ENCODE assay signal across 8 cellular contexts in the genomic region with DNA sequence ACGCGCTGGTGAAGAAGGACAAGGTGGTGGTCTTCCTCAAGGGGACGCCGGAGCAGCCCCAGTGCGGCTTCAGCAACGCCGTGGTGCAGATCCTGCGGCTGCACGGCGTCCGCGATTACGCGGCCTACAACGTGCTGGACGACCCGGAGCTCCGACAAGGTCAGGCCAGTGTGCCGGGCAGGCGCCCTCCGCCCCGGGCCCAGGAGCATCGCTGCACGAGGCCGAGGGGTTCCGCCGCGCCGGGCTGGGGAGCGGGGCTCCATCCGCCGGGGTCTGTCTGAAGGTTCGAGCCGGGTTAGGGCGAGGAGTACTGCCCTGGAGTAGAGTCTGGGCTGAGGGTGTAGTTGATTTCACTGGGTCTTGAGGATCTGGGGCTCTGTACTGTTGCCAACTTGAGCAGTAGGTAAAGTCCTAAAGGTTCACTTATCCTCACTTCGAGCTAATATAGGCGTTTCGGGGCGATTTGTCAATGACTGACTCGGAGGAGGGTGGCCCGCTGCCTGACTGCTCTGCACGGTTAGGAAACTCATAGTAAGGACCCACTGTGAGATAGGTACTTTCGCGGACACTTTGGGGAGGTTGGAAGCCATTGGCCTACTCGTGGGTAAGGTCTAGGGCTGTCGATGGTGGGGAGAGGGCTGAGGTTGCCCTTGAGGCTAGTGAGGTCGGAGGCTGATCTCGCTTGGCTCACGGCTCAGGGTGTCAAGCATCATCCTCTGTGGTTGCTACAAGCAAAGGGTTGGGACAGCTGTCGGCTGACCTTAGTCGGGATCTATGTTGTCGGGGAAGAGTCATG. TPM values are rescaled to one million over a fixed set of nuclear protein-coding genes. Genes with fewer than 3 reads are reported as not detected.
DNase-seq lines count a peak whose midpoint lies in the region; ATAC-seq, FAIRE-seq and TF ChIP-seq lines count a peak whose summit lies in the region.

No MANE protein-coding gene starts in this region.

- TF ChIP-seq CTCF in 22Rv1 (IDR thresholded peaks at IDR 0.05) (no peak), body of pancreas (IDR thresholded peaks at IDR 0.05) (no peak), upper lobe of right lung (IDR thresholded peaks at IDR 0.05) (no peak)

- H3K27me3 ChIP-seq in HUES64 (ENCODE audit: insufficient read depth, low read length), result no peaks in the 10 kb centered on the region; the same call in 1 of the 2 replicates
- H3K27me3 ChIP-seq in body of pancreas, result no peaks in the 10 kb centered on the region
- no peaks in the 10 kb centered on the region for H3K27me3 ChIP-seq in upper lobe of right lung

- no peak for DNase-seq in GM12891 (ENCODE audit: insufficient read length, low spot score)
- peak in 3 of 4 donors; percentile 31 to 44 (median 37) for DNase-seq in body of pancreas
- no peak for DNase-seq in memory B cell (ENCODE audit: low spot score in 2 of 2)
- DNase-seq in upper lobe of right lung, result peak; percentile 73
- no peak for DNase-seq in T-helper 9 cell

- 3% methylated on average over 52 of the region's 52 CpGs for WGBS in HUES64
- WGBS in body of pancreas, 2 donors, result 1 to 2% methylated on average over 13 to 52 of the region's 52 CpGs

- intact Hi-C loops in body of pancreas (cut with DNase I), result no loop called here
- intact Hi-C loops in upper lobe of right lung (cut with DNase I), result no loop called here

- no peaks in the 10 kb centered on the region for H3K27me3 Mint-ChIP-seq in memory B cell

- H3K9me3 Mint-ChIP-seq in memory B cell, result no peaks in the 10 kb centered on the region

- H3K4me3 ChIP-seq in HUES64 (ENCODE audit: low read length) (peak overlapping the region; percentile 94), body of pancreas (peak overlapping the region; percentile 67 to 74), upper lobe of right lung (peak overlapping the region; percentile 81)

- ATAC-seq in body of pancreas, result peak; percentile 7
- ATAC-seq in memory B cell (ENCODE audit: low read depth), result no peak
- ATAC-seq in upper lobe of right lung, result no peak
- no peak for ATAC-seq in HG02938 (IDR thresholded peaks at IDR 0.05; ENCODE audit: unreplicated experiment)

- H3K4me3 Mint-ChIP-seq in memory B cell, result peak overlapping the region; percentile 85

- H3K9ac ChIP-seq in HUES64 (ENCODE audit: low read depth, low read length), result peak overlapping the region; percentile 87

- peaks cover 3% of the 10 kb centered on the region for H3K36me3 Mint-ChIP-seq in memory B cell

- H3K27ac ChIP-seq in 22Rv1 (peak overlapping the region; percentile 92), HUES64 (ENCODE audit: low read depth, low read length) (no peak overlapping the region), body of pancreas (peak overlapping the region; percentile 72 to 87 (median 83)), upper lobe of right lung (peak overlapping the region; percentile 62)

- H3K9me3 ChIP-seq in HUES64 (ENCODE audit: insufficient read depth, low read depth, low read length) (no peaks in the 10 kb centered on the region), body of pancreas (no peaks in the 10 kb centered on the region), upper lobe of right lung (no peaks in the 10 kb centered on the region)

- FAIRE-seq in GM12891 (lab: Jason Lieb, UNC), result peak; percentile 57

- H3K27ac Mint-ChIP-seq in memory B cell, result peak overlapping the region; percentile 89

- H3K36me3 ChIP-seq in HUES64 (ENCODE audit: insufficient read depth, low read length) (peaks cover 29% of the 10 kb centered on the region), body of pancreas (replicated peaks in 1 of 2; ENCODE audit: insufficient read depth in 1 of 2, low read depth in 2 of 2) (no peaks in the 10 kb centered on the region), upper lobe of right lung (no peaks in the 10 kb centered on the region)

- peaks cover 39% of the 10 kb centered on the region for H3K4me1 Mint-ChIP-seq in memory B cell

- H3K4me1 ChIP-seq in HUES64 (ENCODE audit: insufficient read depth, low read length) (peaks cover 28% of the 10 kb centered on the region), body of pancreas (peaks cover 72% of the 10 kb centered on the region), upper lobe of right lung (peaks cover 43% of the 10 kb centered on the region)

- TF ChIP-seq POLR2A in GM12891 (IDR thresholded peaks at IDR 0.05; ENCODE audit: low read depth, low read length), result no peak
- TF ChIP-seq POLR2A in body of pancreas (IDR thresholded peaks at IDR 0.05), result no peak

TF ChIP-seq in GM12891, 5 proteins besides CTCF, POLR2A, EP300 and RAD21:
- TF ChIP-seq POU2F2 (IDR thresholded peaks at IDR 0.05; ENCODE audit: low read depth, low read length), result no peak
- TF ChIP-seq TAF1 (IDR thresholded peaks at IDR 0.05; ENCODE audit: low read depth, low read length), result 0 out of 2 replicates have a peak, but pooled peaks have one; percentile 9

RNA-seq across cellular contexts. Expression of gene GLRX5, which starts 0.6 kb away (rescaled TPM):
- polyA plus RNA-seq in GM12891 (2012; ENCODE audit: low read depth, missing spikeins), result 35.0 TPM
- polyA plus RNA-seq in HUES64 (2013, experiment 1 of 2), result 63.1 TPM
- 67.1 TPM for polyA plus RNA-seq in HUES64 (2013, experiment 2 of 2)
- total RNA-seq in body of pancreas, result 10 to 100 TPM; 21.5 to 49.1 TPM
- total RNA-seq in upper lobe of right lung, result 27.2 TPM

RNA-seq across cellular contexts. Expression of gene SYNE3, which starts 19.0 kb away (rescaled TPM):
- polyA plus RNA-seq in GM12891 (2012; ENCODE audit: low read depth, missing spikeins), result 2.6 TPM
- 0.10 TPM for polyA plus RNA-seq in HUES64 (2013, experiment 1 of 2)
- polyA plus RNA-seq in HUES64 (2013, experiment 2 of 2), result 0.13 TPM
- total RNA-seq in body of pancreas (1 to 10 TPM; 7.0 to 7.3 TPM), upper lobe of right lung (19.3 TPM)

Comparison
In these comparisons a context has a peak if more than half of its experiments do, and no peak if none do; other contexts are left out.
1. DNase-seq: peak in body of pancreas (3 of 4) and upper lobe of right lung (single experiment); none in GM12891 (single experiment), memory B cell (0 of 2) and T-helper 9 cell (single experiment).
2. Peak in every context shown above with its lines, with median percentiles within 50 percentile points of each other: H3K4me3 ChIP-seq.